17 cellular contexts compared by ENCODE assay signal in the genomic region with DNA sequence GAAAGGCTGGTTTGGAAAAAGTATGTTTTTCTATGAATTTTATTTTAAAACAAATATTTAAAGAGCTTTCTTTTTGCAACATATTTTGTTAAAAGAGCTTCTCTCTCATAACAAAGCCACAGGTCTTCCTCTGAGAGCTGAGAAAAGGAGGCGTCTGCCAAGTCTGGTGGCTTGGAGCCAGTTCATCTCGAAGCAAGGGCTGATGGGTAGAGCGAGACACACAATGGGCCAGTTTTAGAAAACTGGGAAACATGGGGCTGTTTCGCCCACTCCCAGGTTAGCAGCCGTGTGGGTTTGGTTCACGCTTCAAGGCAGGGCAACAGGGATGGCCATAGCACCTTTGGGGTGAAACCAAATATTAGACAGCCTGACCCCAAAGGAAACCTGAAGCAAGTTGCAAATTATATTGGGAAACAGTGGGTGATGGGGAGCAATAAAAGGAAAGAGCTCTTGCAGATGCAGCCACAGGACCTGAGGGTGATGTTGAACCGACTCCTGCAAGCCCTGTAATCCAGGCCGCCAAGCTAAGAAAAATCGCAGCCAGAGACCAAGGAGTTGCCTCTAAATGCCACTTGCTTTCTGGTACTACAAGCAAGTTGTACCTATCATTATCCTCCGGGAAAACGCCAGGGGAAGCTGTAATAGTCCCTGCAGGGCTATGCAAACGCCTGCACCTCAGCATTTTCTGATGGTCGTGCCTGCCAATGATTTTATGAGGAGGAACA.
DNase-seq lines count a peak whose midpoint lies in the region; ATAC-seq and TF ChIP-seq lines count a peak whose summit lies in the region.
"Had no signal": no experiment of that assay in that cellular context is flagged by ENCODE, and none has a peak within 500 bp of the region (broad histone marks: within the 10 kb centered on the region; RNA-seq: fewer than 3 reads in every experiment).

No MANE protein-coding gene starts in this region.

- H3K4me3 ChIP-seq in choroid plexus epithelial cell (ENCODE audit: low read depth, low read length) = no peak overlapping the region
- H3K4me3 ChIP-seq: GM12878, HAP-1, SJCRH30 had no signal

- DNase-seq in NCI-H1092 treated with DMSO at 0.1 percent for 48 hours (lab: John Stamatoyannopoulos, UW) = peak; percentile 58
- DNase-seq in choroid plexus epithelial cell (ENCODE audit: low read depth) = peak; percentile 81
- DNase-seq in hypothalamus (lab: John Stamatoyannopoulos, UW) = peak in 49 of 51 donors; percentile 11 to 88 (median 67)
- peak; percentile 91 for DNase-seq in sciatic nerve (ENCODE audit: low spot score)
- DNase-seq: AML-193; DMS79; naive thymus-derived CD4-positive, alpha-beta T cell; NCI-H1105; NCI-H526 treated with DMSO at 0.1 percent for 48 hours; stimulated activated CD8-positive, alpha-beta memory T cell treated with anti-CD3 and anti-CD28 coated beads, Interleukin-4, amount 100 ng/mL, for 48 hours had no signal

- intact Hi-C loops in sciatic nerve (cut with DNase I) = no loop called here

- ATAC-seq in sciatic nerve (peak; percentile 93), HG03159 (IDR thresholded peaks at IDR 0.05; ENCODE audit: unreplicated experiment) (no peak), GM21717 (IDR thresholded peaks at IDR 0.05; ENCODE audit: unreplicated experiment) (no peak), HG03135 (IDR thresholded peaks at IDR 0.05; ENCODE audit: unreplicated experiment) (no peak), HG02970 (IDR thresholded peaks at IDR 0.05; ENCODE audit: low FRiP score, unreplicated experiment) (no peak)
- ATAC-seq: GM12878; naive thymus-derived CD4-positive, alpha-beta T cell had no signal

- no peak for TF ChIP-seq CTCF in choroid plexus epithelial cell (conservative IDR thresholded peaks at IDR 0.05; ENCODE audit: low read depth, low read length)
